Comparison of ENCODE assay signal across 9 cellular contexts in genomic region chr22:35477911-35478582, GRCh38.
A peak's percentile ranks its signal among the peaks of the same experiment; 100 is the strongest.
DNase-seq lines count a peak whose midpoint lies in the region; ATAC-seq and TF ChIP-seq lines count a peak whose summit lies in the region.
"Had no signal": no experiment of that assay in that cellular context is flagged by ENCODE, and none has a peak within 500 bp of the region (broad histone marks: within the 10 kb centered on the region; RNA-seq: fewer than 3 reads in every experiment).

No MANE protein-coding gene starts in this region.

- H3K27ac ChIP-seq in skeletal muscle tissue (ENCODE audit: low read depth, low read length) (peak overlapping the region; percentile 50), WERI-Rb-1 (no peak overlapping the region)

- no peak for TF ChIP-seq CTCF in foreskin fibroblast (IDR thresholded peaks at IDR 0.05; ENCODE audit: low read depth, low read length)
- no peak for TF ChIP-seq CTCF in WERI-Rb-1 (IDR thresholded peaks at IDR 0.05; ENCODE audit: low read depth, low read length)

- H3K4me1 ChIP-seq in skeletal muscle tissue (ENCODE audit: control insufficient read depth in 3 of 3, insufficient read depth in 3 of 3, low read length in 3 of 3), result peaks cover 25 to 26% (median 26%) of the 10 kb centered on the region in 3 donors

- H3K27me3 ChIP-seq in skeletal muscle tissue (ENCODE audit: control insufficient read depth in 3 of 3, insufficient read depth in 3 of 3, low read length in 3 of 3), result peaks cover 0 to 8% (median 0%) of the 10 kb centered on the region in 3 donors
- no peaks in the 10 kb centered on the region for H3K27me3 ChIP-seq in WERI-Rb-1 (ENCODE audit: insufficient read depth, low read depth, severe bottlenecking)

- H3K4me3 ChIP-seq in foreskin fibroblast (ENCODE audit: low read depth in 1 of 2, low read length in 2 of 2), result no peak overlapping the region
- H3K4me3 ChIP-seq in skeletal muscle tissue (ENCODE audit: low read length in 3 of 3), result no peak overlapping the region
- no peak overlapping the region for H3K4me3 ChIP-seq in WERI-Rb-1 (ENCODE audit: low read depth, low read length)

- H3K36me3 ChIP-seq in skeletal muscle tissue (ENCODE audit: control insufficient read depth in 3 of 3, insufficient read depth in 3 of 3, low read length in 3 of 3), result no peaks in the 10 kb centered on the region
- no peaks in the 10 kb centered on the region for H3K36me3 ChIP-seq in WERI-Rb-1

- ATAC-seq in GM19455 (IDR thresholded peaks at IDR 0.05; ENCODE audit: unreplicated experiment) (no peak), HG02840 (IDR thresholded peaks at IDR 0.05; ENCODE audit: low FRiP score, unreplicated experiment) (no peak)

- DNase-seq in NCI-H524 (lab: John Stamatoyannopoulos, UW) (peak; percentile 37 to 60), NCI-H524 treated with DMSO at 0.1 percent for 48 hours (lab: John Stamatoyannopoulos, UW) (no peak), OCI-M1 (lab: John Stamatoyannopoulos, UW) (peak; percentile 95), foreskin fibroblast (peak; percentile 31 to 50), WERI-Rb-1 (no peak)
- DNase-seq: naive B cell had no signal

- H3K9me3 ChIP-seq in skeletal muscle tissue (ENCODE audit: control insufficient read depth in 3 of 3, low read length in 3 of 3) (no peaks in the 10 kb centered on the region), WERI-Rb-1 (ENCODE audit: severe bottlenecking) (peaks cover 3% of the 10 kb centered on the region)

- H3K9ac ChIP-seq in skeletal muscle tissue (ENCODE audit: low read depth in 1 of 3, low read length in 3 of 3), result peak overlapping the region in 1 of 3 donors; percentile 3

Comparison
In these comparisons a context has a peak if more than half of its experiments do, and no peak if none do; other contexts are left out.
1. DNase-seq: peak in NCI-H524 (2 of 2), OCI-M1 (single experiment) and foreskin fibroblast (2 of 2); none in NCI-H524 treated with DMSO at 0.1 percent for 48 hours (single experiment) and WERI-Rb-1 (single experiment).